In genomic region chr19:51735759-51736449, GRCh38 we compare ENCODE assay signal across 1 cellular context.
TF ChIP-seq lines count a peak whose summit lies in the region.

No MANE protein-coding gene starts in this region.

TF ChIP-seq in K562, 482 proteins besides CTCF, POLR2A, EP300 and RAD21 (continued from another document):
- TF ChIP-seq MNT (conservative IDR thresholded peaks at IDR 0.05) = no peak
- peak; percentile 77 for TF ChIP-seq ZNF121 (CRISPR knock-in tag; conservative IDR thresholded peaks at IDR 0.05)
- 0 out of 4 replicates have a peak, but pooled peaks of 1 of the 2 experiments have one; percentile 39 for TF ChIP-seq TEAD1 (CRISPR knock-in tag; IDR thresholded peaks at IDR 0.05)
- peak; percentile 71 for TF ChIP-seq TCF3 (CRISPR knock-in tag; IDR thresholded peaks at IDR 0.05)
- TF ChIP-seq PHB2 (IDR thresholded peaks at IDR 0.05; ENCODE audit: low read depth) = no peak
- TF ChIP-seq BRD4 (IDR thresholded peaks at IDR 0.05) = no peak
- 0 out of 2 replicates have a peak, but pooled peaks have one; percentile 51 for TF ChIP-seq JUND (IDR thresholded peaks at IDR 0.05; ENCODE audit: borderline replicate concordance, low read depth, low read length)
- no peak for TF ChIP-seq JUND (tag; IDR thresholded peaks at IDR 0.05; ENCODE audit: borderline replicate concordance, low read depth, low read length)
- peak; percentile 36; the same call in 1 of the 2 replicates for TF ChIP-seq CEBPG (CRISPR knock-in tag; IDR thresholded peaks at IDR 0.05)
- peak in 1 of 2 experiments; percentile 68; a peak in 2 of 4 replicates for TF ChIP-seq CEBPG (tag; conservative IDR thresholded peaks at IDR 0.05 in 1 of 2, IDR thresholded peaks at IDR 0.05 in 1 of 2)
- TF ChIP-seq TRIM24 (IDR thresholded peaks at IDR 0.05) = peak in 1 of 2 experiments; percentile 11; a peak in 1 of 4 replicates
- TF ChIP-seq SP1 (CRISPR knock-in tag; IDR thresholded peaks at IDR 0.05) = no peak
- no peak for TF ChIP-seq SIN3B (IDR thresholded peaks at IDR 0.05; ENCODE audit: low read depth)
- TF ChIP-seq HMGN3 (IDR thresholded peaks at IDR 0.05; ENCODE audit: borderline replicate concordance, extremely low read depth, insufficient read length, low read depth, low read length) = no peak
- TF ChIP-seq ATF7 (IDR thresholded peaks at IDR 0.05) = peak; percentile 70
- TF ChIP-seq CEBPB (tag; IDR thresholded peaks at IDR 0.05) = peak; percentile 55
- peak; percentile 59 for TF ChIP-seq CBFA2T2 (conservative IDR thresholded peaks at IDR 0.05)
- peak; percentile 72; the same call in 1 of the 2 replicates for TF ChIP-seq ATF3 (IDR thresholded peaks at IDR 0.05)
- TF ChIP-seq ATF3 (CRISPR knock-in tag; conservative IDR thresholded peaks at IDR 0.05) = no peak
- TF ChIP-seq BCLAF1 (IDR thresholded peaks at IDR 0.05; ENCODE audit: borderline replicate concordance in 1 of 2, control insufficient read depth in 1 of 2, low read depth in 2 of 2, low read length in 1 of 2) = no peak
